35 cellular contexts compared by ENCODE assay signal in the genomic region with DNA sequence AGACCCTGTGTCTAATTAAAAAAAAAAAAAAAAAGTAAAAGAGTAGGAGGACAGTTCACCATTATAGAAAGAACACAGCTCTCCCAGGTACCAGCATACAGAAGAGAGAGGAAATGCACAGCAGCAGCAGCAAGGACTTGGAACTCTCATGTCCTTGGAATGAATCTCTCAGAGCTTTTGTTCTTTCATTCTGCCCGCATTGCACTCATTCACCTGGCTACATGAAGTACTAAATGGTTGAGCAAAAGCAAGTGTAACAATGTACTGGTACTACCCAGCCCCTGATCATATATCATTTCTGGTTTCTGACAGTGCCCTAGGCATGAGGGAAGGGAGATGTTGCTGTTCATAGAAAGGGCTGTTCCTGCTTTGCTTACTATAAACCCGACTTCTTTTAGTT.
"Had no signal": no experiment of that assay in that cellular context is flagged by ENCODE, and none has a peak within 500 bp of the region (broad histone marks: within the 10 kb centered on the region; RNA-seq: fewer than 3 reads in every experiment).

No MANE protein-coding gene starts in this region.

- DNase-seq: Karpas-422, Kasumi-1, KG1, MG63, MM.1S, MV-4-11, NCI-H1048, NCI-H1092, NCI-H1092 treated with DMSO at 0.1 percent for 48 hours, NCI-H1105, NCI-H1105 treated with DMSO at 0.1 percent for 48 hours, NCI-H1417, NCI-H1417 treated with DMSO at 0.1 percent for 48 hours, NCI-H1436, NCI-H1436 treated with DMSO at 0.1 percent for 48 hours, NCI-H146, NCI-H1694, NCI-H1694 treated with DMSO at 0.1 percent for 48 hours, NCI-H187, NCI-H187 treated with DMSO at 0.1 percent for 48 hours, NCI-H1930, NCI-H2029, NCI-H2029 treated with DMSO at 0.1 percent for 48 hours, NCI-H2081, NCI-H2081 treated with DMSO at 0.1 percent for 48 hours, NCI-H2107, NCI-H2171, NCI-H2171 treated with DMSO at 0.1 percent for 48 hours, NCI-H2227 treated with DMSO at 0.1 percent for 48 hours, NCI-H226, NCI-H345, NCI-H446, NCI-H446 treated with DMSO at 0.1 percent for 48 hours, NCI-H510A had no signal

- H3K9me3 ChIP-seq: MG63 had no signal

- H3K36me3 ChIP-seq: MG63 had no signal

- H3K9ac ChIP-seq: KMS-11 had no signal

- H3K4me2 ChIP-seq: KMS-11 had no signal

- H3K27me3 ChIP-seq: MG63 had no signal

- H3K27ac ChIP-seq: KMS-11 had no signal

- H3K4me3 ChIP-seq: MG63 had no signal
